9 cellular contexts compared by ENCODE assay signal in the genomic region with DNA sequence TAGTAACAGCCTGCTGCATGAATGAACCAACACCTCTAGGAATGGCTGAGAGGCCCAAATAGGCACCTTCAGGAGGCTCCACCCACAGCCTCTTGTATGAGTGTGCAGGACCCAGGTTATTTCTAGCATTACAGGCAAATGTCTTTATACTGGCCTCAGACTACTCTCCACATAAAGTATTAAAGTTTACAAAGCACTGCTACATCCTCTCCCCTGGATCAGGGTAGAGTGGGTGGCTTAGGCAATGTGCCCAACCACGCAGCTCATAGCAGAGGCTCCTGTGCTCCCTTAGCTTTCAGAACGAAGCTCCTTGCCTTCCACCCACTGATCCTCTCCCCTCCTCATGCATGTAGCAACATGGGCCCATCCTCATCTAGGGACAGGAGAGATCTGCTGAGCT. TPM values are rescaled to one million over a fixed set of nuclear protein-coding genes. Genes with fewer than 3 reads are reported as not detected.
DNase-seq lines count a peak whose midpoint lies in the region; ATAC-seq and TF ChIP-seq lines count a peak whose summit lies in the region.
"Had no signal": no experiment of that assay in that cellular context is flagged by ENCODE, and none has a peak within 500 bp of the region (broad histone marks: within the 10 kb centered on the region; RNA-seq: fewer than 3 reads in every experiment).

No MANE protein-coding gene starts in this region.

- H3K27me3 ChIP-seq in gastroesophageal sphincter (no peaks in the 10 kb centered on the region), gastrocnemius medialis (no peaks in the 10 kb centered on the region)

- no peak overlapping the region for H3K4me3 ChIP-seq in gastroesophageal sphincter
- H3K4me3 ChIP-seq in gastrocnemius medialis, result no peak overlapping the region

- H3K4me1 ChIP-seq in gastroesophageal sphincter (peaks cover 9 to 72% (median 31%) of the 10 kb centered on the region in 3 donors), gastrocnemius medialis (peaks cover 43 to 55% of the 10 kb centered on the region in 2 donors)

- DNase-seq in activated T-cell treated with anti-CD3 and anti-CD28 coated beads, Interleukin-2, amount 50 U/mL, for 24 hours, result no peak
- no peak for DNase-seq in activated T-cell treated with anti-CD3 and anti-CD28 coated beads, Interleukin-2, amount 50 U/mL, for 48 hours
- DNase-seq in T-helper 17 cell, result no peak
- no peak for DNase-seq in stimulated activated effector memory CD8-positive, alpha-beta T cell treated with anti-CD3 and anti-CD28 coated beads, Interleukin-12 subunit alpha, Interleukin-12 subunit beta, amount 100 ng/mL, for 72 hours (ENCODE audit: low spot score in 2 of 2)
- DNase-seq in gastrocnemius medialis, result no peak
- no peak for DNase-seq in DMS53 treated with DMSO at 0.1 percent for 48 hours (lab: John Stamatoyannopoulos, UW; ENCODE audit: unreplicated experiment)
- DNase-seq in UCSD-AML1 (lab: John Stamatoyannopoulos, UW; ENCODE audit: unreplicated experiment), result no peak

- 45% methylated on average over 2 of the region's 2 CpGs; no CpG with 5 or more reads in 1 of the 2 donors for WGBS in gastroesophageal sphincter (ENCODE audit: low coverage in 1 of 2), 2 donors

- intact Hi-C loops in gastrocnemius medialis (cut with DNase I; ENCODE audit: low total_unique reads), result no loop called here

- no peaks in the 10 kb centered on the region for H3K27me3 Mint-ChIP-seq in activated T-cell treated with anti-CD3 and anti-CD28 coated beads, Interleukin-2, amount 50 U/mL, for 24 hours
- H3K27me3 Mint-ChIP-seq in T-helper 17 cell, result no peaks in the 10 kb centered on the region

- no peak overlapping the region for H3K4me3 Mint-ChIP-seq in activated T-cell treated with anti-CD3 and anti-CD28 coated beads, Interleukin-2, amount 50 U/mL, for 24 hours
- peak overlapping the region; percentile 25 for H3K4me3 Mint-ChIP-seq in T-helper 17 cell
- H3K4me3 Mint-ChIP-seq in stimulated activated effector memory CD8-positive, alpha-beta T cell treated with anti-CD3 and anti-CD28 coated beads, Interleukin-12 subunit alpha, Interleukin-12 subunit beta, amount 100 ng/mL, for 72 hours, result no peak overlapping the region
- H3K4me3 Mint-ChIP-seq: nephron had no signal

- H3K36me3 ChIP-seq in gastroesophageal sphincter (peaks cover 0 to 71% of the 10 kb centered on the region in 2 donors), gastrocnemius medialis (peaks cover 0 to 55% of the 10 kb centered on the region in 2 donors)

- peak overlapping the region in 3 of 4 donors; percentile 86 to 93 (median 88) for H3K27ac ChIP-seq in gastroesophageal sphincter
- peak overlapping the region in 2 of 4 donors; percentile 83 to 97 for H3K27ac ChIP-seq in gastrocnemius medialis

- no peak for TF ChIP-seq POLR2A in gastroesophageal sphincter (IDR thresholded peaks at IDR 0.05)
- TF ChIP-seq POLR2A in gastrocnemius medialis (IDR thresholded peaks at IDR 0.05), result no peak

- ATAC-seq in T-helper 17 cell (no peak), gastroesophageal sphincter (no peak), gastrocnemius medialis (no peak)
- ATAC-seq in stimulated activated effector memory CD8-positive, alpha-beta T cell treated with anti-CD3 and anti-CD28 coated beads, Interleukin-12 subunit alpha, Interleukin-12 subunit beta, amount 100 ng/mL, for 72 hours, result no peak

- in situ Hi-C loops in gastrocnemius medialis (cut with MboI; ENCODE audit: low sequenced_read_pairs in 4 of 4), result loop anchor here in 1 of 4 donors (25.0 kb wide), 1 partner anchor 921 kb away; the partner anchor contains the start of gene MRPS25

- TF ChIP-seq EP300 in gastroesophageal sphincter (IDR thresholded peaks at IDR 0.05), result no peak

- TF ChIP-seq CTCF in gastroesophageal sphincter (IDR thresholded peaks at IDR 0.05) (no peak), gastrocnemius medialis (IDR thresholded peaks at IDR 0.05 in 4 of 5, conservative IDR thresholded peaks at IDR 0.05 in 1 of 5) (no peak)

- H3K9me3 ChIP-seq in T-helper 17 cell (ENCODE audit: control insufficient read depth, low read length, poor library complexity, severe bottlenecking) (no peaks in the 10 kb centered on the region), gastroesophageal sphincter (no peaks in the 10 kb centered on the region), gastrocnemius medialis (no peaks in the 10 kb centered on the region)

- peaks cover 57% of the 10 kb centered on the region for H3K4me1 Mint-ChIP-seq in activated T-cell treated with anti-CD3 and anti-CD28 coated beads, Interleukin-2, amount 50 U/mL, for 24 hours (ENCODE audit: low read depth)
- H3K4me1 Mint-ChIP-seq in T-helper 17 cell, result peaks cover 41% of the 10 kb centered on the region
- H3K4me1 Mint-ChIP-seq in stimulated activated effector memory CD8-positive, alpha-beta T cell treated with anti-CD3 and anti-CD28 coated beads, Interleukin-12 subunit alpha, Interleukin-12 subunit beta, amount 100 ng/mL, for 72 hours, result peaks cover 58% of the 10 kb centered on the region

- H3K9me3 Mint-ChIP-seq in activated T-cell treated with anti-CD3 and anti-CD28 coated beads, Interleukin-2, amount 50 U/mL, for 24 hours, result no peaks in the 10 kb centered on the region
- no peaks in the 10 kb centered on the region for H3K9me3 Mint-ChIP-seq in stimulated activated effector memory CD8-positive, alpha-beta T cell treated with anti-CD3 and anti-CD28 coated beads, Interleukin-12 subunit alpha, Interleukin-12 subunit beta, amount 100 ng/mL, for 72 hours
- H3K9me3 Mint-ChIP-seq: nephron had no signal

- peak overlapping the region; percentile 83 for H3K27ac Mint-ChIP-seq in activated T-cell treated with anti-CD3 and anti-CD28 coated beads, Interleukin-2, amount 50 U/mL, for 24 hours
- peak overlapping the region; percentile 100 for H3K27ac Mint-ChIP-seq in T-helper 17 cell
- peak overlapping the region; percentile 97 for H3K27ac Mint-ChIP-seq in stimulated activated effector memory CD8-positive, alpha-beta T cell treated with anti-CD3 and anti-CD28 coated beads, Interleukin-12 subunit alpha, Interleukin-12 subunit beta, amount 100 ng/mL, for 72 hours
- H3K27ac Mint-ChIP-seq: nephron had no signal

- peaks cover 91% of the 10 kb centered on the region for H3K36me3 Mint-ChIP-seq in activated T-cell treated with anti-CD3 and anti-CD28 coated beads, Interleukin-2, amount 50 U/mL, for 24 hours (ENCODE audit: low read depth)
- H3K36me3 Mint-ChIP-seq in T-helper 17 cell (ENCODE audit: low read depth), result peaks cover 6% of the 10 kb centered on the region
- H3K36me3 Mint-ChIP-seq in stimulated activated effector memory CD8-positive, alpha-beta T cell treated with anti-CD3 and anti-CD28 coated beads, Interleukin-12 subunit alpha, Interleukin-12 subunit beta, amount 100 ng/mL, for 72 hours, result peaks cover 65% of the 10 kb centered on the region

RNA-seq across cellular contexts. Expression of gene TMEM43, which starts 16.3 kb away (rescaled TPM):
- total RNA-seq in T-helper 17 cell (10 to 100 TPM; 45.6 to 51.4 TPM), gastroesophageal sphincter (100 to 1,000 TPM; 115 to 227 (median 183) TPM), gastrocnemius medialis (100 to 1,000 TPM in 1 of 4 donors, 10 to 100 TPM in 3; 68.2 to 128 (median 78.6) TPM)

RNA-seq across cellular contexts. Expression of gene CHCHD4, which starts 16.5 kb away (rescaled TPM):
- total RNA-seq in T-helper 17 cell, result 1 to 10 TPM; 2.7 to 3.6 TPM
- total RNA-seq in gastroesophageal sphincter, result 10 to 100 TPM; 14.5 to 32.9 (median 25.7) TPM
- total RNA-seq in gastrocnemius medialis, result 10 to 100 TPM; 16.2 to 49.4 (median 22.8) TPM

RNA-seq across cellular contexts. Expression of gene XPC, which starts 37.3 kb away (rescaled TPM):
- 10 to 100 TPM; 65.0 to 76.4 TPM for total RNA-seq in T-helper 17 cell
- total RNA-seq in gastroesophageal sphincter, result 10 to 100 TPM; 27.6 to 73.0 (median 34.4) TPM
- total RNA-seq in gastrocnemius medialis, result 10 to 100 TPM; 22.0 to 30.6 (median 27.0) TPM

RNA-seq across cellular contexts. Expression of gene LSM3, which starts 37.5 kb away (rescaled TPM):
- total RNA-seq in T-helper 17 cell (1 to 10 TPM; 5.5 to 6.3 TPM), gastroesophageal sphincter (10 to 100 TPM in 3 of 4 donors, 1 to 10 TPM in 1; 7.9 to 15.6 (median 12.7) TPM), gastrocnemius medialis (10 to 100 TPM; 11.6 to 16.8 (median 14.2) TPM)
